In genomic region chr2:33437815-33438214, GRCh38 we compare ENCODE assay signal across 1 cellular context.
TF ChIP-seq lines count a peak whose summit lies in the region.

No MANE protein-coding gene starts in this region.

TF ChIP-seq in HepG2, 621 proteins besides CTCF, POLR2A, EP300 and RAD21:
- TF ChIP-seq ZNF720 (CRISPR knock-in tag; IDR thresholded peaks at IDR 0.05) (no peak), USF2 (IDR thresholded peaks at IDR 0.05; ENCODE audit: low read depth, low read length) (no peak), USF2 (CRISPR knock-in tag; IDR thresholded peaks at IDR 0.05; ENCODE audit: borderline replicate concordance) (no peak), ZNF224 (CRISPR knock-in tag; IDR thresholded peaks at IDR 0.05) (no peak), CHD4 (IDR thresholded peaks at IDR 0.05; ENCODE audit: borderline replicate concordance, low read length) (no peak)
